In the genomic region with DNA sequence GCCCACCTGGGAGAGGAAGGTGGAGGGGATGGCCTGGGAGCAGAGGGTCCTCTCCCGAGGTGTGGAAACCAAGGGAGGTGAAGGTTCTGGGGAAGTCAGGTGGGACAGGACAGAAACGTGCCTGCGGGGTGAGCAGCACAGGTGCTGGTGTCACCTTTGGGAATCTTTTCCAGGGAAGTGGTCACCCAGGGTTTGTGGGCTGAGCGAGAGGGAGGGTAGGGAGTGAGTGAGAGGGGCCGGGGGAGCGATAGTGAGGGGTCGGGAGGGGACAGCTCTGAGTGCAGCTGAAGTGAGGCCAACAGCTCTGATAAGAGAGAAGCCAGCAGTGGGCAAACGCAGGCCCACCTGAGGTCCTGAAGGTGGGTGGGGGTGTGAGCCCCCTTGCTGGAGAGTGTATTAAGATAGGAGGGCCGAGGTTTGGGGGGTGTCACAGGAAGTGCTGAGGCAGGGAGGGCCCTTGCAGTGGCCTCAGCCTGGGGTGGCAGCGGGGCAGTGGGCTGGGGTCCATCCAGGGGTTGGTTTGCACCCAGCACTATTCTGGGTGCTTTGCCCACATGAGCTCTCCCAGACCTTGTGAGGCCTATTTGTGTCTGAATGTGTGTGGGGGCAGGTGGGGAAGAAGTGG, we compare ENCODE assay signal across 16 cellular contexts. TPM values are rescaled to one million over a fixed set of nuclear protein-coding genes. Genes with fewer than 3 reads are reported as not detected.
DNase-seq lines count a peak whose midpoint lies in the region; ATAC-seq and TF ChIP-seq lines count a peak whose summit lies in the region.
"Had no signal": no experiment of that assay in that cellular context is flagged by ENCODE, and none has a peak within 500 bp of the region (broad histone marks: within the 10 kb centered on the region; RNA-seq: fewer than 3 reads in every experiment).

No MANE protein-coding gene starts in this region.

- peaks cover 4 to 76% (median 20%) of the 10 kb centered on the region in 4 donors for H3K27me3 ChIP-seq in esophagus muscularis mucosa
- H3K27me3 ChIP-seq in psoas muscle (ENCODE audit: insufficient read depth in 3 of 3, low read length in 2 of 3) = peaks cover 0 to 55% (median 9%) of the 10 kb centered on the region in 3 donors

- TF ChIP-seq CTCF in natural killer cell (IDR thresholded peaks at IDR 0.05) (no peak), esophagus muscularis mucosa (IDR thresholded peaks at IDR 0.05) (no peak), psoas muscle (IDR thresholded peaks at IDR 0.05) (no peak), glutamatergic neuron (IDR thresholded peaks at IDR 0.05; ENCODE audit: partially characterized antibody, unreplicated experiment) (no peak)

- no peak for ATAC-seq in natural killer cell
- ATAC-seq in natural killer cell treated with Interleukin-12 subunit alpha and Interleukin-12 subunit beta and Interleukin-15 and Interleukin-18, amount 100 ng/mL, for 72 hours = no peak
- no peak for ATAC-seq in psoas muscle

- H3K27me3 Mint-ChIP-seq in natural killer cell (ENCODE audit: low read depth in 2 of 2) (peaks cover 46 to 48% of the 10 kb centered on the region in 2 donors), glutamatergic neuron (ENCODE audit: unreplicated experiment) (peaks cover 20% of the 10 kb centered on the region)
- H3K27me3 Mint-ChIP-seq in natural killer cell treated with Interleukin-12 subunit alpha and Interleukin-12 subunit beta and Interleukin-15 and Interleukin-18, amount 100 ng/mL, for 72 hours = peaks cover 38 to 49% of the 10 kb centered on the region in 2 donors

- H3K36me3 Mint-ChIP-seq in natural killer cell = no peaks in the 10 kb centered on the region
- H3K36me3 Mint-ChIP-seq in natural killer cell treated with Interleukin-12 subunit alpha and Interleukin-12 subunit beta and Interleukin-15 and Interleukin-18, amount 100 ng/mL, for 72 hours = no peaks in the 10 kb centered on the region
- no peaks in the 10 kb centered on the region for H3K36me3 Mint-ChIP-seq in glutamatergic neuron (ENCODE audit: unreplicated experiment)
- H3K36me3 Mint-ChIP-seq: activated CD4-positive, alpha-beta memory T cell treated with anti-CD3 and anti-CD28 coated beads for 36 hours had no signal

- H3K27ac Mint-ChIP-seq in natural killer cell (peak overlapping the region in 1 of 2 donors; percentile 54), glutamatergic neuron (ENCODE audit: unreplicated experiment) (no peak overlapping the region)
- H3K27ac Mint-ChIP-seq in natural killer cell treated with Interleukin-12 subunit alpha and Interleukin-12 subunit beta and Interleukin-15 and Interleukin-18, amount 100 ng/mL, for 72 hours = peak overlapping the region in 1 of 2 donors; percentile 2
- H3K27ac Mint-ChIP-seq: activated CD4-positive, alpha-beta memory T cell treated with anti-CD3 and anti-CD28 coated beads for 36 hours; dendritic cell treated with granulocyte-macrophage colony-stimulating factor and Interleukin-4, amounts not matched to agents 40 ng/mL and 50 ng/mL, for 4 days had no signal

- WGBS in esophagus muscularis mucosa = 65% methylated on average over 10 of the region's 10 CpGs
- WGBS in psoas muscle, 3 donors = 59 to 65% (median 64%) methylated on average over 10 of the region's 10 CpGs

- peak overlapping the region; percentile 14 for H3K4me3 Mint-ChIP-seq in natural killer cell
- no peak overlapping the region for H3K4me3 Mint-ChIP-seq in natural killer cell treated with Interleukin-12 subunit alpha and Interleukin-12 subunit beta and Interleukin-15 and Interleukin-18, amount 100 ng/mL, for 72 hours
- no peak overlapping the region for H3K4me3 Mint-ChIP-seq in glutamatergic neuron (ENCODE audit: unreplicated experiment)
- H3K4me3 Mint-ChIP-seq: activated CD4-positive, alpha-beta memory T cell treated with anti-CD3 and anti-CD28 coated beads for 36 hours; dendritic cell treated with granulocyte-macrophage colony-stimulating factor and Interleukin-4, amounts not matched to agents 40 ng/mL and 50 ng/mL, for 4 days had no signal

- intact Hi-C loops in natural killer cell (cut with micrococcal nuclease) = no loop called here
- intact Hi-C loops in esophagus muscularis mucosa (cut with DNase I) = no loop called here
- intact Hi-C loops in psoas muscle (cut with DNase I) = no loop called here

- no peak overlapping the region for H3K4me3 ChIP-seq in esophagus muscularis mucosa
- no peak overlapping the region for H3K4me3 ChIP-seq in psoas muscle
- H3K4me3 ChIP-seq: HAP-1 had no signal

- TF ChIP-seq POLR2A in esophagus muscularis mucosa (IDR thresholded peaks at IDR 0.05; ENCODE audit: low read depth) = no peak

- H3K9me3 ChIP-seq in esophagus muscularis mucosa (no peaks in the 10 kb centered on the region), psoas muscle (no peaks in the 10 kb centered on the region)
- H3K9me3 ChIP-seq: HAP-1, SK-N-SH had no signal

- DNase-seq in natural killer cell (no peak), esophagus muscularis mucosa (ENCODE audit: extremely low spot score) (no peak), psoas muscle (no peak), glutamatergic neuron (no peak), mucosa of gallbladder (ENCODE audit: low spot score) (no peak), NCI-H1436 treated with DMSO at 0.1 percent for 48 hours (lab: John Stamatoyannopoulos, UW) (no peak)
- DNase-seq in natural killer cell treated with Interleukin-12 subunit alpha and Interleukin-12 subunit beta and Interleukin-15 and Interleukin-18, amount 100 ng/mL, for 72 hours (ENCODE audit: low spot score) = no peak
- no peak for DNase-seq in activated CD4-positive, CD25-positive, alpha-beta regulatory T cell (lab: John Stamatoyannopoulos, UW)
- DNase-seq: activated CD4-positive, alpha-beta memory T cell treated with anti-CD3 and anti-CD28 coated beads for 36 hours; aorta; EL; NCI-H2081; NCI-H526; SK-N-SH had no signal

- H3K4me1 ChIP-seq in esophagus muscularis mucosa (peaks cover 14 to 29% (median 21%) of the 10 kb centered on the region in 4 donors), psoas muscle (no peaks in the 10 kb centered on the region)

- peak overlapping the region; percentile 14 to 71 (median 63) for H3K27ac ChIP-seq in esophagus muscularis mucosa (replicated peaks in 1 of 4)
- H3K27ac ChIP-seq in psoas muscle = peak overlapping the region; percentile 49

- no peak for TF ChIP-seq EP300 in esophagus muscularis mucosa (IDR thresholded peaks at IDR 0.05)

- peaks cover 0 to 38% of the 10 kb centered on the region in 2 donors for H3K4me1 Mint-ChIP-seq in natural killer cell
- H3K4me1 Mint-ChIP-seq in natural killer cell treated with Interleukin-12 subunit alpha and Interleukin-12 subunit beta and Interleukin-15 and Interleukin-18, amount 100 ng/mL, for 72 hours (ENCODE audit: low read depth in 2 of 2) = peaks cover 6 to 20% of the 10 kb centered on the region in 2 donors
- no peaks in the 10 kb centered on the region for H3K4me1 Mint-ChIP-seq in glutamatergic neuron (ENCODE audit: low read depth, unreplicated experiment)

- H3K9me3 Mint-ChIP-seq in natural killer cell (no peaks in the 10 kb centered on the region), glutamatergic neuron (ENCODE audit: unreplicated experiment) (peaks cover 7% of the 10 kb centered on the region)
- H3K9me3 Mint-ChIP-seq in natural killer cell treated with Interleukin-12 subunit alpha and Interleukin-12 subunit beta and Interleukin-15 and Interleukin-18, amount 100 ng/mL, for 72 hours = no peaks in the 10 kb centered on the region
- H3K9me3 Mint-ChIP-seq: activated CD4-positive, alpha-beta memory T cell treated with anti-CD3 and anti-CD28 coated beads for 36 hours; dendritic cell treated with granulocyte-macrophage colony-stimulating factor and Interleukin-4, amounts not matched to agents 40 ng/mL and 50 ng/mL, for 4 days had no signal

- H3K36me3 ChIP-seq in esophagus muscularis mucosa = peaks cover 0 to 11% (median 0%) of the 10 kb centered on the region in 4 donors
- no peaks in the 10 kb centered on the region for H3K36me3 ChIP-seq in psoas muscle (ENCODE audit: insufficient read depth in 1 of 2, low read depth in 1 of 2)
- H3K36me3 ChIP-seq: HAP-1 had no signal

RNA-seq across cellular contexts. Expression of a gene that starts 1.6 kb away (rescaled TPM):
- total RNA-seq in natural killer cell (under 1 TPM in 1 of 3 donors, not detected in 2; 0.07 TPM), esophagus muscularis mucosa (10 to 100 TPM in 3 of 4 donors, 1 to 10 TPM in 1; 7.0 to 21.1 (median 16.0) TPM), psoas muscle (10 to 100 TPM in 3 of 4 donors, 1 to 10 TPM in 1; 7.5 to 16.3 (median 13.5) TPM), glutamatergic neuron (ENCODE audit: unreplicated experiment) (20.4 TPM), mucosa of gallbladder (21.8 TPM)
- total RNA-seq in natural killer cell treated with Interleukin-12 subunit alpha and Interleukin-12 subunit beta and Interleukin-15 and Interleukin-18, amount 100 ng/mL, for 72 hours = not detected
- polyA plus RNA-seq in psoas muscle = 1 to 10 TPM; 4.2 to 9.3 (median 4.8) TPM

RNA-seq across cellular contexts. Expression of a gene that starts 43.1 kb away (rescaled TPM):
- total RNA-seq in natural killer cell (10 to 100 TPM; 69.2 to 77.8 (median 69.3) TPM), esophagus muscularis mucosa (10 to 100 TPM; 24.5 to 49.4 (median 28.8) TPM), psoas muscle (10 to 100 TPM in 2 of 4 donors, 1 to 10 TPM in 2; 8.8 to 13.6 (median 10.4) TPM), glutamatergic neuron (ENCODE audit: unreplicated experiment) (65.7 TPM), mucosa of gallbladder (113 TPM)
- 10 to 100 TPM; 35.7 to 38.9 TPM for total RNA-seq in natural killer cell treated with Interleukin-12 subunit alpha and Interleukin-12 subunit beta and Interleukin-15 and Interleukin-18, amount 100 ng/mL, for 72 hours
- polyA plus RNA-seq in psoas muscle = 10 to 100 TPM in 1 of 3 donors, 1 to 10 TPM in 2; 8.3 to 11.7 (median 9.8) TPM

Comparison
In these comparisons a context has a peak if more than half of its experiments do, and no peak if none do; other contexts are left out.
1. RNA of a gene that starts 1.6 kb away (total RNA-seq): 21.8 TPM in mucosa of gallbladder (single experiment), 20.4 TPM in glutamatergic neuron (single experiment), 7.0 to 21.1 TPM in esophagus muscularis mucosa and 7.5 to 16.3 TPM in psoas muscle; 0.07 TPM in natural killer cell and not detected in natural killer cell treated with Interleukin-12 subunit alpha and Interleukin-12 subunit beta and Interleukin-15 and Interleukin-18, amount 100 ng/mL, for 72 hours; every median in the first group is over 4 times any median in the second.